ENCODE assay signal across 17 cellular contexts in the genomic region with DNA sequence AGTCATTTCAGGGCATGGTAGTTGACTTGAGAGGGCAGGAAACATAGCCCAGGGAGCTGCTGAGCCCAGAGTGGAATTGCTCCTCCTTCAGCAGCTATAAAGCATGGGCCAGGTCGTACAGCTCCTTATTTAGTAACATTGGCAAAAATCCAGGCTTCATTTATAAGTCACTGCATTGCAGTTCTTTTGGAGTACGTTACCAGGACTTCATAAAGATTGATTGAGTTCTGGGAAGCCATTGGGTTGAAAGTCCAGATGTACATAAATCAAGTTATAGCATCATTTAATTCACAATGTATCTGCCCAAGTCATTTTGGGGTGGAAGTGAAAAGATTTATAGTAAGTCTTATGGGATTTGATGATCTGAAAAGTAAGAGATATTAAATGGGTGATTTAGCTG. TPM values are rescaled to one million over a fixed set of nuclear protein-coding genes. Genes with fewer than 3 reads are reported as not detected.
DNase-seq lines count a peak whose midpoint lies in the region; ATAC-seq, FAIRE-seq and TF ChIP-seq lines count a peak whose summit lies in the region.
"Had no signal": no experiment of that assay in that cellular context is flagged by ENCODE, and none has a peak within 500 bp of the region (broad histone marks: within the 10 kb centered on the region; RNA-seq: fewer than 3 reads in every experiment).

No MANE protein-coding gene starts in this region.

- no peaks in the 10 kb centered on the region for H3F3A ChIP-seq in SK-N-SH (replicated peaks; ENCODE audit: insufficient read depth)

- H4K20me1 ChIP-seq in SK-N-SH (ENCODE audit: insufficient read depth): no peaks in the 10 kb centered on the region
- no peaks in the 10 kb centered on the region for H4K20me1 ChIP-seq in endothelial cell of umbilical vein (replicated peaks; ENCODE audit: control insufficient read depth, extremely low read depth, insufficient read depth, low read length)

- H3K36me3 Mint-ChIP-seq in activated naive CD4-positive, alpha-beta T cell treated with anti-CD3 and anti-CD28 coated beads, Interleukin-2, amount 50 U/mL, for 72 hours: no peaks in the 10 kb centered on the region
- no peaks in the 10 kb centered on the region for H3K36me3 Mint-ChIP-seq in HFFc6 (ENCODE audit: low read depth)

- ATAC-seq in SK-N-SH treated with all-trans-retinoic acid at 6 μM for 48 hours: peak; percentile 50
- ATAC-seq in activated naive CD4-positive, alpha-beta T cell treated with anti-CD3 and anti-CD28 coated beads, Interleukin-2, amount 50 U/mL, for 72 hours: no peak

- no peak overlapping the region for H3K4me3 Mint-ChIP-seq in HFFc6

- H3K79me2 ChIP-seq in SK-N-SH (ENCODE audit: insufficient read depth) (no peaks in the 10 kb centered on the region), endothelial cell of umbilical vein (ENCODE audit: control insufficient read depth, insufficient read depth, low read length) (no peaks in the 10 kb centered on the region)

- H3K4me1 Mint-ChIP-seq in HFFc6 (ENCODE audit: low read depth): peaks cover 6% of the 10 kb centered on the region; the same call in 1 of the 2 replicates

- H3K4me2 ChIP-seq in SK-N-SH: no peak overlapping the region
- no peak overlapping the region for H3K4me2 ChIP-seq in endothelial cell of umbilical vein (ENCODE audit: insufficient read depth, low read length)

- H3K9me3 ChIP-seq in SK-N-SH: no peaks in the 10 kb centered on the region
- H3K9me3 ChIP-seq in endothelial cell of umbilical vein (replicated peaks; ENCODE audit: control insufficient read depth, insufficient read depth, low read length): no peaks in the 10 kb centered on the region
- H3K9me3 ChIP-seq in spleen: no peaks in the 10 kb centered on the region
- H3K9me3 ChIP-seq: MG63 had no signal

- DNase-seq in SK-N-SH: no peak
- peak; percentile 52 for DNase-seq in NCI-H2171 (lab: John Stamatoyannopoulos, UW)
- no peak for DNase-seq in endothelial cell of umbilical vein (ENCODE audit: low read depth, low spot score)
- no peak for DNase-seq in activated naive CD4-positive, alpha-beta T cell treated with anti-CD3 and anti-CD28 coated beads, Interleukin-2, amount 50 U/mL, for 72 hours (ENCODE audit: low spot score in 2 of 2)
- DNase-seq in activated naive CD4-positive, alpha-beta T cell (lab: John Stamatoyannopoulos, UW): no peak
- no peak for DNase-seq in spleen
- no peak for DNase-seq in HFFc6
- DNase-seq: activated CD4-positive, alpha-beta T cell treated with anti-CD3 and anti-CD28 coated beads for 1 hour; DMS53; H7; MG63; NCI-H2081 had no signal

- intact Hi-C loops in endothelial cell of umbilical vein (cut with micrococcal nuclease) (no loop called here), spleen (cut with DNase I; ENCODE audit: low total_unique reads) (no loop called here)

- no TSS peak for BruUV-seq in endothelial cell of umbilical vein (replicated peaks; lab: Mats Ljungman, UMichigan)

- no peaks in the 10 kb centered on the region for H3K9me2 ChIP-seq in SK-N-SH

- no peak for TF ChIP-seq CTCF in SK-N-SH (IDR thresholded peaks at IDR 0.05)
- TF ChIP-seq CTCF in endothelial cell of umbilical vein (IDR thresholded peaks at IDR 0.05; ENCODE audit: extremely low read depth in 1 of 2, insufficient read depth in 1 of 2, low read depth in 1 of 2, low read length in 2 of 2): no peak
- no peak for TF ChIP-seq CTCF in spleen (IDR thresholded peaks at IDR 0.05 in 8 of 11, conservative IDR thresholded peaks at IDR 0.05 in 3 of 11)
- TF ChIP-seq CTCF in HFFc6 (IDR thresholded peaks at IDR 0.05): no peak

- no peaks in the 10 kb centered on the region for H3K9me3 Mint-ChIP-seq in activated naive CD4-positive, alpha-beta T cell treated with anti-CD3 and anti-CD28 coated beads, Interleukin-2, amount 50 U/mL, for 72 hours
- no peaks in the 10 kb centered on the region for H3K9me3 Mint-ChIP-seq in HFFc6

- no peak for TF ChIP-seq EP300 in SK-N-SH (IDR thresholded peaks at IDR 0.05; ENCODE audit: borderline replicate concordance in 1 of 2, low read depth in 1 of 2, low read length in 1 of 2)

- TF ChIP-seq POLR2A in endothelial cell of umbilical vein (IDR thresholded peaks at IDR 0.05; ENCODE audit: low read depth, low read length): no peak
- no peak for TF ChIP-seq POLR2A in spleen (IDR thresholded peaks at IDR 0.05)

- CTCF ChIA-PET in SK-N-SH (lab: Yijun Ruan, JAX): interaction anchor here (0.9 to 7.1 kb wide), 9 partner anchors 14 to 1568 kb away, joined by 3 to 182 read pairs (median 3); a partner anchor contains a TSS
- CTCF ChIA-PET in endothelial cell of umbilical vein (lab: Charles Lee): interaction anchor here (0.5 to 11.8 kb wide), 9 partner anchors 18 to 1222 kb away, joined by 3 to 370 read pairs (median 4); no protein-coding TSS in a partner anchor

- peak; percentile 28 for FAIRE-seq in endothelial cell of umbilical vein (lab: Jason Lieb, UNC)
- FAIRE-seq: bronchial epithelial cell, GM12892, RCC 7860, urothelium cell line had no signal

- H3K27me3 Mint-ChIP-seq in HFFc6 (ENCODE audit: insufficient read depth): peaks cover 3% of the 10 kb centered on the region; the same call in 1 of the 2 replicates

- H3K9ac ChIP-seq in SK-N-SH: no peak overlapping the region
- no peak overlapping the region for H3K9ac ChIP-seq in endothelial cell of umbilical vein (replicated peaks; ENCODE audit: extremely low read depth, insufficient read depth, low read length)

- H3K4me1 ChIP-seq in SK-N-SH (ENCODE audit: control insufficient read depth in 1 of 2, insufficient read depth in 2 of 2, low read depth in 1 of 2, low read length in 1 of 2) (no peaks in the 10 kb centered on the region; a peak in 1 of 4 replicates), endothelial cell of umbilical vein (ENCODE audit: control insufficient read depth, extremely low read depth, insufficient read depth, low read length) (peaks cover 8% of the 10 kb centered on the region), spleen (peaks cover 0 to 7% (median 1%) of the 10 kb centered on the region in 6 donors)

- no peak overlapping the region for H3K27ac ChIP-seq in SK-N-SH (ENCODE audit: low read depth in 2 of 2, low read length in 1 of 2)
- no peak overlapping the region for H3K27ac ChIP-seq in endothelial cell of umbilical vein (ENCODE audit: insufficient read depth, low read depth, low read length)
- no peak overlapping the region for H3K27ac ChIP-seq in spleen

- no peaks in the 10 kb centered on the region for H3K9me1 ChIP-seq in endothelial cell of umbilical vein (replicated peaks; ENCODE audit: control insufficient read depth, extremely low read depth, insufficient read depth, low read length)

- 54% methylated on average over 2 of the region's 2 CpGs for WGBS in SK-N-SH (ENCODE audit: low lambda C conversion rate)
- 30 to 42% (median 36%) methylated on average over 2 of the region's 2 CpGs for WGBS in spleen, 5 donors

- no peak overlapping the region for H3K27ac Mint-ChIP-seq in activated naive CD4-positive, alpha-beta T cell treated with anti-CD3 and anti-CD28 coated beads, Interleukin-2, amount 50 U/mL, for 72 hours
- H3K27ac Mint-ChIP-seq in HFFc6: no peak overlapping the region

- H2AFZ ChIP-seq in SK-N-SH (ENCODE audit: low read depth) (no peak overlapping the region), endothelial cell of umbilical vein (ENCODE audit: low read depth, low read length) (no peak overlapping the region)

- TF ChIP-seq RAD21 in SK-N-SH (IDR thresholded peaks at IDR 0.05; ENCODE audit: low read length): no peak

- dilution Hi-C loops in endothelial cell of umbilical vein (cut with MboI; ENCODE audit: extremely low pct_ligation_motif_present, low sequenced_read_pairs): no loop called here

- H3K27me3 ChIP-seq in SK-N-SH (ENCODE audit: insufficient read depth) (no peaks in the 10 kb centered on the region), endothelial cell of umbilical vein (ENCODE audit: control insufficient read depth in 2 of 2, insufficient read depth in 2 of 2, low read length in 2 of 2) (peaks cover 0 to 1% of the 10 kb centered on the region in 2 experiments), spleen (replicated peaks in 1 of 7) (peaks cover 0 to 4% (median 0%) of the 10 kb centered on the region in 7 donors)
- H3K27me3 ChIP-seq: MG63 had no signal

- no peak overlapping the region for H3K4me3 ChIP-seq in SK-N-SH (ENCODE audit: low read depth in 2 of 2, low read length in 1 of 2)
- H3K4me3 ChIP-seq in endothelial cell of umbilical vein (replicated peaks in 1 of 3; ENCODE audit: insufficient read depth in 1 of 3, low read depth in 1 of 3, low read length in 3 of 3): no peak overlapping the region
- H3K4me3 ChIP-seq in spleen: no peak overlapping the region
- H3K4me3 ChIP-seq: MG63 had no signal

- H3K36me3 ChIP-seq in SK-N-SH (replicated peaks in 1 of 2; ENCODE audit: control insufficient read depth in 1 of 2, insufficient read depth in 2 of 2, low read length in 1 of 2): no peaks in the 10 kb centered on the region
- no peaks in the 10 kb centered on the region for H3K36me3 ChIP-seq in endothelial cell of umbilical vein (ENCODE audit: control insufficient read depth in 2 of 2, extremely low read depth in 1 of 2, insufficient read depth in 2 of 2, low read length in 2 of 2)
- H3K36me3 ChIP-seq in spleen: no peaks in the 10 kb centered on the region
- H3K36me3 ChIP-seq: MG63 had no signal

- POLR2A ChIA-PET in SK-N-SH (lab: Yijun Ruan, JAX): interaction anchor here (1.0 kb wide), 1 partner anchor 446 kb away, joined by 3 read pairs; no protein-coding TSS in a partner anchor
- POLR2A ChIA-PET in endothelial cell of umbilical vein (lab: Charles Lee): no interaction called here

TF ChIP-seq in SK-N-SH treated with all-trans-retinoic acid at 6 μM for 48 hours, 23 proteins besides CTCF, POLR2A, EP300 and RAD21 (continues in another document):
- peak; percentile 82 for TF ChIP-seq ZC3H10 (CRISPR knock-in tag; IDR thresholded peaks at IDR 0.05)

TF ChIP-seq in endothelial cell of umbilical vein, 7 proteins besides CTCF, POLR2A, EP300 and RAD21 (continues in another document):
- TF ChIP-seq EZH2 (IDR thresholded peaks at IDR 0.05; ENCODE audit: borderline replicate concordance, low read depth, low read length, severe bottlenecking): no peak

RNA-seq across cellular contexts. Expression of a gene that starts 53.0 kb away (rescaled TPM):
- polyA plus RNA-seq in SK-N-SH (2012; rRNA removed): 2.3 and 2.9 TPM in 2 replicates
- polyA plus RNA-seq in SK-N-SH (2012; cell fraction: cytosol; rRNA removed): 3.7 and 3.8 TPM in 2 replicates
- 1.4 and 2.0 TPM in 2 replicates for polyA plus RNA-seq in SK-N-SH (2012; cell fraction: nucleus; rRNA removed)
- 1.8 and 2.4 TPM in 2 replicates for total RNA-seq in endothelial cell of umbilical vein
- polyA plus RNA-seq in endothelial cell of umbilical vein: 0.58 and 0.65 TPM in 2 replicates
- polyA plus RNA-seq in endothelial cell of umbilical vein (2011; cell fraction: cytosol; rRNA removed): 0.83 and 1.0 TPM in 2 replicates
- 0.66 and 0.69 TPM in 2 replicates for polyA plus RNA-seq in endothelial cell of umbilical vein (2011; cell fraction: nucleus; rRNA removed)
- polyA plus RNA-seq in endothelial cell of umbilical vein (2012): 2.1 TPM in 2 replicates
- polyA minus RNA-seq in endothelial cell of umbilical vein: 1.1 and 1.6 TPM in 2 replicates
- 5.6 TPM for polyA minus RNA-seq in endothelial cell of umbilical vein (2011; cell fraction: cytosol; rRNA and poly(A)+ RNA removed)
- polyA minus RNA-seq in endothelial cell of umbilical vein (2011; cell fraction: nucleus; rRNA and poly(A)+ RNA removed): 0.67 and 0.72 TPM in 2 replicates
- total RNA-seq in activated naive CD4-positive, alpha-beta T cell treated with anti-CD3 and anti-CD28 coated beads, Interleukin-2, amount 50 U/mL, for 72 hours: 1 to 10 TPM; 1.0 to 1.8 TPM
- total RNA-seq in spleen: 1 to 10 TPM; 1.8 to 3.2 (median 2.3) TPM
- under 1 TPM; 0.58 to 0.77 (median 0.67) TPM for polyA plus RNA-seq in spleen
- total RNA-seq in HFFc6 (2021; fragmentation: NEBNext Ultra II Directional; extraction: Animal tissue kit (Norgen Biotek cat#: 25700)): not detected
